10 cellular contexts compared by ENCODE assay signal in genomic region chr11:117197516-117198456, GRCh38. TPM values are rescaled to one million over a fixed set of nuclear protein-coding genes. Genes with fewer than 3 reads are reported as not detected.
DNase-seq lines count a peak whose midpoint lies in the region; ATAC-seq and TF ChIP-seq lines count a peak whose summit lies in the region.
"Had no signal": no experiment of that assay in that cellular context is flagged by ENCODE, and none has a peak within 500 bp of the region (broad histone marks: within the 10 kb centered on the region; RNA-seq: fewer than 3 reads in every experiment).

No MANE protein-coding gene starts in this region.

- no peaks in the 10 kb centered on the region for H3K9me3 Mint-ChIP-seq in chondrocyte (ENCODE audit: low read depth)
- H3K9me3 Mint-ChIP-seq in memory B cell = no peaks in the 10 kb centered on the region
- H3K9me3 Mint-ChIP-seq: activated naive CD4-positive, alpha-beta T cell treated with anti-CD3 and anti-CD28 coated beads, Interleukin-2, amount 50 U/mL, for 24 hours had no signal

- H3K36me3 Mint-ChIP-seq in chondrocyte (ENCODE audit: low read depth) = peaks cover 28% of the 10 kb centered on the region
- H3K36me3 Mint-ChIP-seq in memory B cell = peaks cover 24% of the 10 kb centered on the region

- H3K4me1 Mint-ChIP-seq in chondrocyte (ENCODE audit: low read depth) = peaks cover 45% of the 10 kb centered on the region
- peaks cover 20% of the 10 kb centered on the region for H3K4me1 Mint-ChIP-seq in memory B cell

- peak; percentile 81 for TF ChIP-seq CTCF in chondrocyte (IDR thresholded peaks at IDR 0.05)

- ATAC-seq in Right ventricle myocardium inferior = no peak
- no peak for ATAC-seq in Right ventricle myocardium superior (ENCODE audit: poor library complexity)
- peak; percentile 14 for ATAC-seq in memory B cell (ENCODE audit: low read depth)
- ATAC-seq in GM18519 (IDR thresholded peaks at IDR 0.05; ENCODE audit: low FRiP score, unreplicated experiment) = no peak

- H3K27ac Mint-ChIP-seq in chondrocyte (ENCODE audit: unreplicated experiment) (peak overlapping the region; percentile 95), memory B cell (peak overlapping the region; percentile 9)
- H3K27ac Mint-ChIP-seq: activated naive CD4-positive, alpha-beta T cell treated with anti-CD3 and anti-CD28 coated beads, Interleukin-2, amount 50 U/mL, for 24 hours had no signal

- DNase-seq in Right ventricle myocardium inferior (ENCODE audit: missing footprints) (peak; percentile 72), Right ventricle myocardium superior (no peak), chondrocyte (ENCODE audit: low spot score) (no peak), memory B cell (ENCODE audit: low spot score in 2 of 2) (no peak), DMS79 treated with DMSO at 0.1 percent for 48 hours (lab: John Stamatoyannopoulos, UW) (no peak), LoVo (ENCODE audit: low spot score) (no peak), NCI-H748 (lab: John Stamatoyannopoulos, UW; ENCODE audit: unreplicated experiment) (no peak)
- DNase-seq: DMS153 had no signal

- peak overlapping the region; percentile 93 for H3K4me3 Mint-ChIP-seq in chondrocyte (ENCODE audit: unreplicated experiment)
- H3K4me3 Mint-ChIP-seq in memory B cell = no peak overlapping the region
- H3K4me3 Mint-ChIP-seq: activated naive CD4-positive, alpha-beta T cell treated with anti-CD3 and anti-CD28 coated beads, Interleukin-2, amount 50 U/mL, for 24 hours had no signal

- intact Hi-C loops in Right ventricle myocardium inferior (cut with DNase I) = loop anchor here (2.0 kb wide), 1 partner anchor 21 kb away; no protein-coding TSS in a partner anchor
- intact Hi-C loops in Right ventricle myocardium superior (cut with DNase I) = loop anchor here (2.0 kb wide), 1 partner anchor 21 kb away; no protein-coding TSS in a partner anchor

- H3K27me3 Mint-ChIP-seq in chondrocyte (ENCODE audit: low read depth) (no peaks in the 10 kb centered on the region), memory B cell (no peaks in the 10 kb centered on the region)
- H3K27me3 Mint-ChIP-seq: activated naive CD4-positive, alpha-beta T cell treated with anti-CD3 and anti-CD28 coated beads, Interleukin-2, amount 50 U/mL, for 24 hours had no signal

RNA-seq across cellular contexts. Expression of gene TAGLN, which starts 1.4 kb away (rescaled TPM):
- 122 TPM for total RNA-seq in Right ventricle myocardium inferior
- 91.4 TPM for total RNA-seq in Right ventricle myocardium superior
- 854 to 4,666 TPM (median 4,556 TPM) in 3 replicates for total RNA-seq in chondrocyte

RNA-seq across cellular contexts. Expression of gene SIDT2, which starts 19.2 kb away (rescaled TPM):
- 26.1 TPM for total RNA-seq in Right ventricle myocardium inferior
- 19.5 TPM for total RNA-seq in Right ventricle myocardium superior
- total RNA-seq in chondrocyte = 32.4 to 42.5 TPM (median 38.8 TPM) in 3 replicates

RNA-seq across cellular contexts. Expression of gene PCSK7, which starts 34.1 kb away (rescaled TPM):
- 26.7 TPM for total RNA-seq in Right ventricle myocardium inferior
- total RNA-seq in Right ventricle myocardium superior = 22.3 TPM
- total RNA-seq in chondrocyte = 42.8 to 71.0 TPM (median 43.0 TPM) in 3 replicates

RNA-seq across cellular contexts. Expression of gene RNF214, which starts 34.7 kb away (rescaled TPM):
- total RNA-seq in Right ventricle myocardium inferior = 17.3 TPM
- total RNA-seq in Right ventricle myocardium superior = 19.8 TPM
- 21.8 to 26.1 TPM (median 24.7 TPM) in 3 replicates for total RNA-seq in chondrocyte

RNA-seq across cellular contexts. Expression of gene PAFAH1B2, which starts 53.7 kb away (rescaled TPM):
- 52.3 TPM for total RNA-seq in Right ventricle myocardium inferior
- total RNA-seq in Right ventricle myocardium superior = 42.6 TPM
- 85.4 to 98.0 TPM (median 90.5 TPM) in 3 replicates for total RNA-seq in chondrocyte
